ENCODE assay signal across 1 cellular context in the genomic region with DNA sequence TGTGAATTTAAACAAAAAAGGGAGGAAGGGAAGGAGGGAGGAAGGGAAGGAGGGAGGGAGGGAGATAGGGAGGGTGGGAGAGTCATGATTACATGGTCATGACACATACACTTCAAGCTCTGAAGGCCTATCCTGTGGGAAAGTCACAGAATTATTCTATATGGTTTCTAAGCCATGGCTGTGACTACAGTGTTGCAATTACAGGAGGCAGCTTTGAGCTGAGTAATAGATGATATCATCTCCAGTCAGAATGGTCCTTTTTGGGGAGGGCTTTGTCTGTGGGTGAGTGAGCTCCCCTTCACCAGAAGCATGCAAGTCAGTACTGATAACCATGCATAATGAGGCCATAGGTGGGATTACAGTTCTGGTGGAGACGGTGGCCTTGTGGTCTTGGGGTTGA.
A peak's percentile ranks its signal among the peaks of the same experiment; 100 is the strongest.
TF ChIP-seq lines count a peak whose summit lies in the region.

No MANE protein-coding gene starts in this region.

TF ChIP-seq in K562, 482 proteins besides CTCF, POLR2A, EP300 and RAD21 (continued from another document and continues in another):
- no peak for TF ChIP-seq POLR3A (IDR thresholded peaks at IDR 0.05; ENCODE audit: borderline replicate concordance, extremely low read depth, insufficient read depth, insufficient read length)
- peak; percentile 55; the same call in 1 of the 2 replicates for TF ChIP-seq CEBPB (tag; IDR thresholded peaks at IDR 0.05)
- no peak for TF ChIP-seq CC2D1A (IDR thresholded peaks at IDR 0.05)
- TF ChIP-seq TEAD1 (CRISPR knock-in tag; IDR thresholded peaks at IDR 0.05) = no peak
- no peak for TF ChIP-seq MED1 (CRISPR knock-in tag; IDR thresholded peaks at IDR 0.05; ENCODE audit: borderline replicate concordance)
- TF ChIP-seq IRF2 (CRISPR knock-in tag; IDR thresholded peaks at IDR 0.05) = no peak
- TF ChIP-seq PBX2 (CRISPR knock-in tag; IDR thresholded peaks at IDR 0.05; ENCODE audit: low read depth) = no peak
- no peak for TF ChIP-seq PBX2 (tag; conservative IDR thresholded peaks at IDR 0.05; ENCODE audit: low read depth)
- TF ChIP-seq ATF7 (IDR thresholded peaks at IDR 0.05) = peak; percentile 43; the same call in 1 of the 2 replicates
- no peak for TF ChIP-seq KDM4B (IDR thresholded peaks at IDR 0.05; ENCODE audit: borderline replicate concordance in 2 of 2, low read depth in 1 of 2)
- TF ChIP-seq ZNF592 (IDR thresholded peaks at IDR 0.05) = no peak
- peak; percentile 37 for TF ChIP-seq ZFP36 (IDR thresholded peaks at IDR 0.05; ENCODE audit: low read depth, low read length, partially characterized antibody)
- no peak for TF ChIP-seq GABPB2 (CRISPR knock-in tag; conservative IDR thresholded peaks at IDR 0.05)
- no peak for TF ChIP-seq IRF1 (CRISPR knock-in tag; IDR thresholded peaks at IDR 0.05; ENCODE audit: borderline replicate concordance)
- TF ChIP-seq CBFA2T3 (IDR thresholded peaks at IDR 0.05) = no peak
- no peak for TF ChIP-seq ESRRA (IDR thresholded peaks at IDR 0.05; ENCODE audit: borderline replicate concordance, low read depth)
- TF ChIP-seq SMARCB1 (IDR thresholded peaks at IDR 0.05; ENCODE audit: insufficient read length, low read depth) = no peak
- no peak for TF ChIP-seq BRD4 (IDR thresholded peaks at IDR 0.05)
- no peak for TF ChIP-seq LARP7 (IDR thresholded peaks at IDR 0.05)
- TF ChIP-seq SAP30 (IDR thresholded peaks at IDR 0.05; ENCODE audit: borderline replicate concordance, insufficient read depth, low read depth, low read length, poor library complexity, severe bottlenecking) = no peak
- TF ChIP-seq SNIP1 (IDR thresholded peaks at IDR 0.05; ENCODE audit: low read depth) = no peak
- no peak for TF ChIP-seq ZC3H11A (IDR thresholded peaks at IDR 0.05; ENCODE audit: low read depth, low read length)
- TF ChIP-seq, protein P1, sequence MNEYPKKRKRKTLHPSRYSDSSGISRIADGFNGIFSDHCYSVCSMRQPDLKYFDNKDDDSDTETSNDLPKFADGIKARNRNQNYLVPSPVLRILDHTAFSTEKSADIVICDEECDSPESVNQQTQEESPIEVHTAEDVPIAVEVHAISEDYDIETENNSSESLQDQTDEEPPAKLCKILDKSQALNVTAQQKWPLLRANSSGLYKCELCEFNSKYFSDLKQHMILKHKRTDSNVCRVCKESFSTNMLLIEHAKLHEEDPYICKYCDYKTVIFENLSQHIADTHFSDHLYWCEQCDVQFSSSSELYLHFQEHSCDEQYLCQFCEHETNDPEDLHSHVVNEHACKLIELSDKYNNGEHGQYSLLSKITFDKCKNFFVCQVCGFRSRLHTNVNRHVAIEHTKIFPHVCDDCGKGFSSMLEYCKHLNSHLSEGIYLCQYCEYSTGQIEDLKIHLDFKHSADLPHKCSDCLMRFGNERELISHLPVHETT (CRISPR knock-in tag; conservative IDR thresholded peaks at IDR 0.05 in 1 of 2, IDR thresholded peaks at IDR 0.05 in 1 of 2) = no peak
- TF ChIP-seq ZNF217 (CRISPR knock-in tag; IDR thresholded peaks at IDR 0.05) = no peak
- TF ChIP-seq TAL1 (IDR thresholded peaks at IDR 0.05) = no peak
- no peak for TF ChIP-seq KLF10 (CRISPR knock-in tag; IDR thresholded peaks at IDR 0.05)
- TF ChIP-seq ZNF766 (CRISPR knock-in tag; conservative IDR thresholded peaks at IDR 0.05) = no peak
- TF ChIP-seq ZNF583 (CRISPR knock-in tag; IDR thresholded peaks at IDR 0.05) = no peak
- TF ChIP-seq ZNF740 (CRISPR knock-in tag; IDR thresholded peaks at IDR 0.05) = no peak
- TF ChIP-seq ZNF740 (tag; IDR thresholded peaks at IDR 0.05) = no peak
- TF ChIP-seq BRD9 (IDR thresholded peaks at IDR 0.05; ENCODE audit: low read depth, partially characterized antibody) = no peak
- TF ChIP-seq, protein P2, sequence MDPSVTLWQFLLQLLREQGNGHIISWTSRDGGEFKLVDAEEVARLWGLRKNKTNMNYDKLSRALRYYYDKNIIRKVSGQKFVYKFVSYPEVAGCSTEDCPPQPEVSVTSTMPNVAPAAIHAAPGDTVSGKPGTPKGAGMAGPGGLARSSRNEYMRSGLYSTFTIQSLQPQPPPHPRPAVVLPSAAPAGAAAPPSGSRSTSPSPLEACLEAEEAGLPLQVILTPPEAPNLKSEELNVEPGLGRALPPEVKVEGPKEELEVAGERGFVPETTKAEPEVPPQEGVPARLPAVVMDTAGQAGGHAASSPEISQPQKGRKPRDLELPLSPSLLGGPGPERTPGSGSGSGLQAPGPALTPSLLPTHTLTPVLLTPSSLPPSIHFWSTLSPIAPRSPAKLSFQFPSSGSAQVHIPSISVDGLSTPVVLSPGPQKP (CRISPR knock-in tag; IDR thresholded peaks at IDR 0.05) = no peak
- no peak for TF ChIP-seq KAT8 (IDR thresholded peaks at IDR 0.05; ENCODE audit: low read depth)
- TF ChIP-seq ZBTB8A (IDR thresholded peaks at IDR 0.05; ENCODE audit: partially characterized antibody) = no peak
- TF ChIP-seq, protein P3, sequence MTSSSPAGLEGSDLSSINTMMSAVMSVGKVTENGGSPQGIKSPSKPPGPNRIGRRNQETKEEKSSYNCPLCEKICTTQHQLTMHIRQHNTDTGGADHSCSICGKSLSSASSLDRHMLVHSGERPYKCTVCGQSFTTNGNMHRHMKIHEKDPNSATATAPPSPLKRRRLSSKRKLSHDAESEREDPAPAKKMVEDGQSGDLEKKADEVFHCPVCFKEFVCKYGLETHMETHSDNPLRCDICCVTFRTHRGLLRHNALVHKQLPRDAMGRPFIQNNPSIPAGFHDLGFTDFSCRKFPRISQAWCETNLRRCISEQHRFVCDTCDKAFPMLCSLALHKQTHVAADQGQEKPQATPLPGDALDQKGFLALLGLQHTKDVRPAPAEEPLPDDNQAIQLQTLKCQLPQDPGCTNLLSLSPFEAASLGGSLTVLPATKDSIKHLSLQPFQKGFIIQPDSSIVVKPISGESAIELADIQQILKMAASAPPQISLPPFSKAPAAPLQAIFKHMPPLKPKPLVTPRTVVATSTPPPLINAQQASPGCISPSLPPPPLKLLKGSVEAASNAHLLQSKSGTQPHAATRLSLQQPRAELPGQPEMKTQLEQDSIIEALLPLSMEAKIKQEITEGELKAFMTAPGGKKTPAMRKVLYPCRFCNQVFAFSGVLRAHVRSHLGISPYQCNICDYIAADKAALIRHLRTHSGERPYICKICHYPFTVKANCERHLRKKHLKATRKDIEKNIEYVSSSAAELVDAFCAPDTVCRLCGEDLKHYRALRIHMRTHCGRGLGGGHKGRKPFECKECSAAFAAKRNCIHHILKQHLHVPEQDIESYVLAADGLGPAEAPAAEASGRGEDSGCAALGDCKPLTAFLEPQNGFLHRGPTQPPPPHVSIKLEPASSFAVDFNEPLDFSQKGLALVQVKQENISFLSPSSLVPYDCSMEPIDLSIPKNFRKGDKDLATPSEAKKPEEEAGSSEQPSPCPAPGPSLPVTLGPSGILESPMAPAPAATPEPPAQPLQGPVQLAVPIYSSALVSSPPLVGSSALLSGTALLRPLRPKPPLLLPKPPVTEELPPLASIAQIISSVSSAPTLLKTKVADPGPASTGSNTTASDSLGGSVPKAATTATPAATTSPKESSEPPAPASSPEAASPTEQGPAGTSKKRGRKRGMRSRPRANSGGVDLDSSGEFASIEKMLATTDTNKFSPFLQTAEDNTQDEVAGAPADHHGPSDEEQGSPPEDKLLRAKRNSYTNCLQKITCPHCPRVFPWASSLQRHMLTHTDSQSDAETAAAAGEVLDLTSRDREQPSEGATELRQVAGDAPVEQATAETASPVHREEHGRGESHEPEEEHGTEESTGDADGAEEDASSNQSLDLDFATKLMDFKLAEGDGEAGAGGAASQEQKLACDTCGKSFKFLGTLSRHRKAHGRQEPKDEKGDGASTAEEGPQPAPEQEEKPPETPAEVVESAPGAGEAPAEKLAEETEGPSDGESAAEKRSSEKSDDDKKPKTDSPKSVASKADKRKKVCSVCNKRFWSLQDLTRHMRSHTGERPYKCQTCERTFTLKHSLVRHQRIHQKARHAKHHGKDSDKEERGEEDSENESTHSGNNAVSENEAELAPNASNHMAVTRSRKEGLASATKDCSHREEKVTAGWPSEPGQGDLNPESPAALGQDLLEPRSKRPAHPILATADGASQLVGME (CRISPR knock-in tag; IDR thresholded peaks at IDR 0.05) = no peak
- TF ChIP-seq ZNF174 (CRISPR knock-in tag; IDR thresholded peaks at IDR 0.05) = no peak
- TF ChIP-seq PHTF2 (CRISPR knock-in tag; IDR thresholded peaks at IDR 0.05) = no peak
- TF ChIP-seq, protein P4, sequence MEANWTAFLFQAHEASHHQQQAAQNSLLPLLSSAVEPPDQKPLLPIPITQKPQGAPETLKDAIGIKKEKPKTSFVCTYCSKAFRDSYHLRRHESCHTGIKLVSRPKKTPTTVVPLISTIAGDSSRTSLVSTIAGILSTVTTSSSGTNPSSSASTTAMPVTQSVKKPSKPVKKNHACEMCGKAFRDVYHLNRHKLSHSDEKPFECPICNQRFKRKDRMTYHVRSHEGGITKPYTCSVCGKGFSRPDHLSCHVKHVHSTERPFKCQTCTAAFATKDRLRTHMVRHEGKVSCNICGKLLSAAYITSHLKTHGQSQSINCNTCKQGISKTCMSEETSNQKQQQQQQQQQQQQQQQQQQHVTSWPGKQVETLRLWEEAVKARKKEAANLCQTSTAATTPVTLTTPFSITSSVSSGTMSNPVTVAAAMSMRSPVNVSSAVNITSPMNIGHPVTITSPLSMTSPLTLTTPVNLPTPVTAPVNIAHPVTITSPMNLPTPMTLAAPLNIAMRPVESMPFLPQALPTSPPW (CRISPR knock-in tag; IDR thresholded peaks at IDR 0.05) = peak; percentile 59
- TF ChIP-seq HMG20B (CRISPR knock-in tag; IDR thresholded peaks at IDR 0.05) = no peak
- no peak for TF ChIP-seq OTX1 (CRISPR knock-in tag; IDR thresholded peaks at IDR 0.05)
- TF ChIP-seq, protein P5, sequence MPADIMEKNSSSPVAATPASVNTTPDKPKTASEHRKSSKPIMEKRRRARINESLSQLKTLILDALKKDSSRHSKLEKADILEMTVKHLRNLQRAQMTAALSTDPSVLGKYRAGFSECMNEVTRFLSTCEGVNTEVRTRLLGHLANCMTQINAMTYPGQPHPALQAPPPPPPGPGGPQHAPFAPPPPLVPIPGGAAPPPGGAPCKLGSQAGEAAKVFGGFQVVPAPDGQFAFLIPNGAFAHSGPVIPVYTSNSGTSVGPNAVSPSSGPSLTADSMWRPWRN (IDR thresholded peaks at IDR 0.05; ENCODE audit: low read depth) = no peak
- TF ChIP-seq ZFP1 (CRISPR knock-in tag; IDR thresholded peaks at IDR 0.05) = no peak
- no peak for TF ChIP-seq ZNF24 (IDR thresholded peaks at IDR 0.05)
- no peak for TF ChIP-seq POLR2AphosphoS2 (IDR thresholded peaks at IDR 0.05; ENCODE audit: low read length)
- TF ChIP-seq MYBL2 (IDR thresholded peaks at IDR 0.05; ENCODE audit: low read depth) = no peak
- no peak for TF ChIP-seq MYBL2 (CRISPR knock-in tag; IDR thresholded peaks at IDR 0.05; ENCODE audit: borderline replicate concordance)
- no peak for TF ChIP-seq ZNF324 (CRISPR knock-in tag; IDR thresholded peaks at IDR 0.05)
- TF ChIP-seq HNRNPH1 (optimal IDR thresholded peaks at IDR 0.05; ENCODE audit: low read depth, low read length) = no peak
